ENCODE assay signal across 8 cellular contexts in the genomic region with DNA sequence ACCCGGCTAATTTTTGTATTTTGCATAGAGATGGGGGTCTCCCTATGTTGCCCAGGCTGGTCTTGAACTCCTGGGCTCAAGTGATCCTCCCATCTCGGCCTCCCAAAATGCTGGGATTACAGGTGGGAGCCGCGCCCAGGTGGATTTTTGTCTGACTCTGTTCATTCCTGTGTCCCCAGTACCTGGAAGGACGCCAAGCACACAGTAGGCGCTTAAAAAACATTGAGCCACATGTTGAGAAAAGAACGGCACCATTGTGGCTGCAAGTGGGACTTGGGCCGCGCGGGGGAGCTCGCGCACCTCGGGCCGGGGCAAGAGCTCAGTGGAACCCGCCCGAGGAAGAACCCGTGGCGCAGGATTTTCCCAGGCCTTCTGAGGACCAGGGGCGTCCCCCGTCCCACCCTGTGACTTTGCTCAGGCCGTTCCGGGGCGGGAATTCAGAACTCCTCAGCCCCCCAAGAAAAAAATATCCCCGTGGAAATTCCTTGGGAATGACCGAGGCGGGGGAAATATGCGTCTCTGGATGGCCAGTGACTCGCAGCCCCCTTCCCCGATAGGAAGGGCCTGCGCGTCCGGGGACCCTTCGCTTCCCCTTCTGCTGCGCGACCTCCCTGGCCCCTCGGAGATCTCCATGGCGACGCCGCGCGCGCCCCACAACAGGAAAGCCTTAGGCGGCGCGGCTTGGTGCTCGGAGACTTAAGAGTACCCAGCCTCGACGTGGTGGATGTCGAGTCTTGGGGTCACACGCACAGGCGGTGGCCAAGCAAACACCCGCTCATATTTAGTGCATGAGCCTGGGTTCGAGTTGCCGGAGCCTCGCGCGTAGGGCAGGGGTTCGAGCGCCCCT. TPM values are rescaled to one million over a fixed set of nuclear protein-coding genes. Genes with fewer than 3 reads are reported as not detected.
DNase-seq lines count a peak whose midpoint lies in the region; FAIRE-seq and TF ChIP-seq lines count a peak whose summit lies in the region.

No MANE protein-coding gene starts in this region.

- no peak for DNase-seq in GM12891 (ENCODE audit: insufficient read length, low spot score)
- peak; percentile 52 to 66 for DNase-seq in SHP77 (lab: John Stamatoyannopoulos, UW)
- peak; percentile 95 for DNase-seq in activated effector memory CD4-positive, alpha-beta T cell treated with anti-CD3 and anti-CD28 coated beads, Interleukin-2, amount 50 U/mL, for 16 hours
- peak in 1 of 2 donors; percentile 84 for DNase-seq in foreskin fibroblast
- peak; percentile 86 for DNase-seq in neural crest cell (ENCODE audit: low read depth, low spot score)
- no peak for DNase-seq in middle frontal gyrus (ENCODE audit: extremely low spot score, low spot score)

- peak; percentile 95 for TF ChIP-seq CTCF in foreskin fibroblast (IDR thresholded peaks at IDR 0.05; ENCODE audit: low read depth, low read length)
- peak; percentile 91 for TF ChIP-seq CTCF in neural crest cell (conservative IDR thresholded peaks at IDR 0.05)

- H3K27me3 Mint-ChIP-seq in IgD-negative memory B cell (no peaks in the 10 kb centered on the region), neural crest cell (ENCODE audit: low read depth) (peaks cover 56% of the 10 kb centered on the region)
- H3K27me3 Mint-ChIP-seq in stimulated activated naive CD8-positive, alpha-beta T cell treated with anti-CD3 and anti-CD28 coated beads, Interleukin-15, Interleukin-2, amounts not matched to agents 100 ng/mL and 50 ng/mL, for 24 hours, result no peaks in the 10 kb centered on the region

- H3K4me1 Mint-ChIP-seq in IgD-negative memory B cell (peaks cover 14 to 31% (median 15%) of the 10 kb centered on the region in 3 donors), neural crest cell (no peaks in the 10 kb centered on the region)
- H3K4me1 Mint-ChIP-seq in stimulated activated naive CD8-positive, alpha-beta T cell treated with anti-CD3 and anti-CD28 coated beads, Interleukin-15, Interleukin-2, amounts not matched to agents 100 ng/mL and 50 ng/mL, for 24 hours (ENCODE audit: low read depth), result peaks cover 43% of the 10 kb centered on the region

- peaks cover 3% of the 10 kb centered on the region for H3K36me3 Mint-ChIP-seq in IgD-negative memory B cell
- H3K36me3 Mint-ChIP-seq in neural crest cell (ENCODE audit: low read depth), result no peaks in the 10 kb centered on the region
- peaks cover 14% of the 10 kb centered on the region for H3K36me3 Mint-ChIP-seq in stimulated activated naive CD8-positive, alpha-beta T cell treated with anti-CD3 and anti-CD28 coated beads, Interleukin-15, Interleukin-2, amounts not matched to agents 100 ng/mL and 50 ng/mL, for 24 hours (ENCODE audit: low read depth)

- H3K27ac Mint-ChIP-seq in IgD-negative memory B cell (peak overlapping the region; percentile 97 to 99 (median 98)), neural crest cell (ENCODE audit: unreplicated experiment) (no peak overlapping the region)
- H3K27ac Mint-ChIP-seq in stimulated activated naive CD8-positive, alpha-beta T cell treated with anti-CD3 and anti-CD28 coated beads, Interleukin-15, Interleukin-2, amounts not matched to agents 100 ng/mL and 50 ng/mL, for 24 hours, result peak overlapping the region; percentile 93

- H3K9me3 Mint-ChIP-seq in IgD-negative memory B cell, result no peaks in the 10 kb centered on the region
- H3K9me3 Mint-ChIP-seq in neural crest cell, result no peaks in the 10 kb centered on the region
- H3K9me3 Mint-ChIP-seq in stimulated activated naive CD8-positive, alpha-beta T cell treated with anti-CD3 and anti-CD28 coated beads, Interleukin-15, Interleukin-2, amounts not matched to agents 100 ng/mL and 50 ng/mL, for 24 hours, result no peaks in the 10 kb centered on the region

- TF ChIP-seq POLR2A in GM12891 (IDR thresholded peaks at IDR 0.05; ENCODE audit: low read depth, low read length), result no peak

- FAIRE-seq in GM12891 (lab: Jason Lieb, UNC), result peak; percentile 57

- H3K4me3 Mint-ChIP-seq in IgD-negative memory B cell (peak overlapping the region; percentile 84 to 95 (median 90)), neural crest cell (peak overlapping the region; percentile 38)
- H3K4me3 Mint-ChIP-seq in stimulated activated naive CD8-positive, alpha-beta T cell treated with anti-CD3 and anti-CD28 coated beads, Interleukin-15, Interleukin-2, amounts not matched to agents 100 ng/mL and 50 ng/mL, for 24 hours, result peak overlapping the region; percentile 86

- H3K4me3 ChIP-seq in foreskin fibroblast (ENCODE audit: low read depth in 1 of 2, low read length in 2 of 2), result peak overlapping the region; percentile 15 to 54

TF ChIP-seq in GM12891, 5 proteins besides CTCF, POLR2A, EP300 and RAD21:
- no peak for TF ChIP-seq SPI1 (IDR thresholded peaks at IDR 0.05; ENCODE audit: low read depth, low read length)
- no peak for TF ChIP-seq PAX5 (IDR thresholded peaks at IDR 0.05; ENCODE audit: insufficient read depth, low read length, severe bottlenecking)
- TF ChIP-seq TAF1 (IDR thresholded peaks at IDR 0.05; ENCODE audit: low read depth, low read length), result no peak
- TF ChIP-seq POU2F2 (IDR thresholded peaks at IDR 0.05; ENCODE audit: low read depth, low read length), result no peak
- no peak for TF ChIP-seq POLR2AphosphoS5 (IDR thresholded peaks at IDR 0.05; ENCODE audit: low read depth, low read length)
TF ChIP-seq in GM12891: peak in this region for 0.

RNA-seq across cellular contexts. Expression of gene ICAM1, which starts 1.4 kb away (rescaled TPM):
- 55.2 TPM for polyA plus RNA-seq in GM12891 (2012; ENCODE audit: low read depth, missing spikeins)
- polyA plus RNA-seq in IgD-negative memory B cell, result 9.2 TPM
- total RNA-seq in neural crest cell, result 0.14 and 0.23 TPM in 2 replicates

RNA-seq across cellular contexts. Expression of gene ICAM4, which starts 17.2 kb away (rescaled TPM):
- polyA plus RNA-seq in GM12891 (2012; ENCODE audit: low read depth, missing spikeins), result 0.77 TPM
- 0.81 TPM for polyA plus RNA-seq in IgD-negative memory B cell
- total RNA-seq in neural crest cell, result not detected in 2 replicates

RNA-seq across cellular contexts. Expression of gene MRPL4, which starts 17.5 kb away (rescaled TPM):
- polyA plus RNA-seq in GM12891 (2012; ENCODE audit: low read depth, missing spikeins), result 102 TPM
- polyA plus RNA-seq in IgD-negative memory B cell, result 48.8 TPM
- total RNA-seq in neural crest cell, result 75.4 and 75.6 TPM in 2 replicates

RNA-seq across cellular contexts. Expression of gene ICAM5, which starts 20.2 kb away (rescaled TPM):
- 2.1 TPM for polyA plus RNA-seq in GM12891 (2012; ENCODE audit: low read depth, missing spikeins)
- not detected for polyA plus RNA-seq in IgD-negative memory B cell
- total RNA-seq in neural crest cell, result not detected in 2 replicates

RNA-seq across cellular contexts. Expression of gene S1PR2, which starts 38.4 kb away (rescaled TPM):
- polyA plus RNA-seq in GM12891 (2012; ENCODE audit: low read depth, missing spikeins), result 7.8 TPM
- 0.20 TPM for polyA plus RNA-seq in IgD-negative memory B cell
- 24.8 and 26.3 TPM in 2 replicates for total RNA-seq in neural crest cell

Comparison
In these comparisons a context has a peak if more than half of its experiments do, and no peak if none do; other contexts are left out.
1. DNase-seq: peak in SHP77 (2 of 2), activated effector memory CD4-positive, alpha-beta T cell treated with anti-CD3 and anti-CD28 coated beads, Interleukin-2, amount 50 U/mL, for 16 hours (single experiment) and neural crest cell (single experiment); none in GM12891 (single experiment) and middle frontal gyrus (single experiment).
2. H3K4me3 Mint-ChIP-seq: peak in every context shown above with its lines; median percentile 90 in IgD-negative memory B cell; 86 in stimulated activated naive CD8-positive, alpha-beta T cell treated with anti-CD3 and anti-CD28 coated beads, Interleukin-15, Interleukin-2, amounts not matched to agents 100 ng/mL and 50 ng/mL, for 24 hours; 38 in neural crest cell.